ENCODE assay signal across 1 cellular context in genomic region chr15:61857169-61857829, GRCh38.
TF ChIP-seq lines count a peak whose summit lies in the region.

No MANE protein-coding gene starts in this region.

TF ChIP-seq in IMR-90, 13 proteins besides CTCF, POLR2A, EP300 and RAD21 (continued from another document):
- no peak for TF ChIP-seq CHD1 (IDR thresholded peaks at IDR 0.05; ENCODE audit: low read depth, low read length)
- no peak for TF ChIP-seq SMC3 (IDR thresholded peaks at IDR 0.05; ENCODE audit: low read depth, low read length)
- TF ChIP-seq RCOR1 (IDR thresholded peaks at IDR 0.05; ENCODE audit: insufficient replicate concordance, low read length), result no peak
- no peak for TF ChIP-seq MXI1 (IDR thresholded peaks at IDR 0.05; ENCODE audit: borderline replicate concordance, low read depth, low read length)
- TF ChIP-seq MAZ (IDR thresholded peaks at IDR 0.05; ENCODE audit: borderline replicate concordance, low read depth, low read length), result no peak
- no peak for TF ChIP-seq USF2 (IDR thresholded peaks at IDR 0.05; ENCODE audit: low read depth, low read length)
- no peak for TF ChIP-seq FOS (IDR thresholded peaks at IDR 0.05; ENCODE audit: low read depth, low read length)
- TF ChIP-seq NFE2L2 (IDR thresholded peaks at IDR 0.05; ENCODE audit: low read depth, low read length), result no peak
- no peak for TF ChIP-seq ELK1 (IDR thresholded peaks at IDR 0.05; ENCODE audit: borderline replicate concordance, low read depth, low read length)
- no peak for TF ChIP-seq CEBPB (IDR thresholded peaks at IDR 0.05; ENCODE audit: low read depth, low read length)
